Comparison of ENCODE assay signal across 15 cellular contexts in the genomic region with DNA sequence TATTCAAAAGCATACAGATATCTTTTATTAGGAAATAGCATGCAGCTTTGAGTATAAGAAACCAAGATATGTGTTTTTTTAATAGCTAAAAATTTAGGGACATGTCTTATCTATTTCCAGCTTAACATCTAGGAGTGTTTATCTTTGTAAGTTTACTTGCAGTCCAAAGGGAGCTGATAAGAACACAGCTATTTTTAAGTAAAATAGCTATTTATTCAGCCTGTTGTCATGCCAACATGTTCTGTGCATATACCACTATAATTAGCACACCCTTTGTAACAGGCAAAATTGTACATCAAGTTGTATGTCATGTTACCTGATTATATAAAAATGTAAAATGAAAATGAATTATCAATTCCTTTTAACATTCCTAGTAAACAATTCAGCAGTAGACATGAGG. TPM values are rescaled to one million over a fixed set of nuclear protein-coding genes. Genes with fewer than 3 reads are reported as not detected.
DNase-seq lines count a peak whose midpoint lies in the region; ATAC-seq and TF ChIP-seq lines count a peak whose summit lies in the region.
"Had no signal": no experiment of that assay in that cellular context is flagged by ENCODE, and none has a peak within 500 bp of the region (broad histone marks: within the 10 kb centered on the region; RNA-seq: fewer than 3 reads in every experiment).

No MANE protein-coding gene starts in this region.

- H3K27me3 ChIP-seq in cardiac muscle cell (no peaks in the 10 kb centered on the region), layer of hippocampus (ENCODE audit: control insufficient read depth, insufficient read depth, low read length) (no peaks in the 10 kb centered on the region)
- H3K27me3 ChIP-seq: BLaER1 had no signal

- DNase-seq in cardiac muscle cell (ENCODE audit: low read depth in 1 of 2, low spot score in 1 of 2), result no peak
- no peak for DNase-seq in left cardiac atrium
- peak; percentile 41 for DNase-seq in superior temporal gyrus (ENCODE audit: extremely low spot score)
- no peak for DNase-seq in iPS-NIHi7 (ENCODE audit: extremely low spot score)
- DNase-seq in activated naive CD4-positive, alpha-beta T cell treated with Interleukin-2 at 50 U/mL for 16 hours, result no peak
- DNase-seq: CD8-positive, alpha-beta memory T cell; DND-41; GDM1 had no signal

- H3K4me3 ChIP-seq in cardiac muscle cell, result no peak overlapping the region
- H3K4me3 ChIP-seq: BLaER1 had no signal

- H3K36me3 ChIP-seq in cardiac muscle cell, result peaks cover 17% of the 10 kb centered on the region

- no peaks in the 10 kb centered on the region for H3K4me1 ChIP-seq in cardiac muscle cell (ENCODE audit: low read depth)
- H3K4me1 ChIP-seq: BLaER1 had no signal

- no peak for TF ChIP-seq CTCF in cardiac muscle cell (IDR thresholded peaks at IDR 0.05; ENCODE audit: low read depth, low read length)

- no peaks in the 10 kb centered on the region for H3K9me3 ChIP-seq in cardiac muscle cell (ENCODE audit: low read depth)
- H3K9me3 ChIP-seq: BLaER1, Caco-2 had no signal

- peak overlapping the region; percentile 52 for H3K27ac ChIP-seq in cardiac muscle cell
- peak overlapping the region; percentile 14 for H3K27ac ChIP-seq in cingulate gyrus (ENCODE audit: low read depth, low read length)
- peak overlapping the region; percentile 16 for H3K27ac ChIP-seq in layer of hippocampus (ENCODE audit: low read depth, low read length)
- H3K27ac ChIP-seq: 22Rv1, BLaER1 had no signal

- intact Hi-C loops in left cardiac atrium (cut with DNase I), result no loop called here

- no peak for ATAC-seq in left cardiac atrium
- no peak for ATAC-seq in GM21423 (IDR thresholded peaks at IDR 0.05; ENCODE audit: unreplicated experiment)
- ATAC-seq: HCT116 had no signal

RNA-seq across cellular contexts. Expression of a gene that starts 29.6 kb away (rescaled TPM):
- 6.9 and 15.7 TPM in 2 replicates for total RNA-seq in cardiac muscle cell
- polyA plus RNA-seq in cardiac muscle cell, result 27.6 and 29.8 TPM in 2 replicates
- 10 to 100 TPM; 13.0 to 14.2 TPM for total RNA-seq in left cardiac atrium

RNA-seq across cellular contexts. Expression of a gene that starts 32.0 kb away (rescaled TPM):
- total RNA-seq in cardiac muscle cell (8.9 and 9.1 TPM in 2 replicates), left cardiac atrium (10 to 100 TPM in 1 of 2 donors, 1 to 10 TPM in 1; 9.4 to 11.8 TPM)
- 19.5 and 25.9 TPM in 2 replicates for polyA plus RNA-seq in cardiac muscle cell

RNA-seq across cellular contexts. Expression of a gene that starts 32.3 kb away (rescaled TPM):
- total RNA-seq in cardiac muscle cell (19.8 and 25.9 TPM in 2 replicates), left cardiac atrium (10 to 100 TPM; 11.6 to 15.2 TPM)
- polyA plus RNA-seq in cardiac muscle cell, result 20.8 and 26.3 TPM in 2 replicates
